ENCODE assay signal across 8 cellular contexts in genomic region chr2:216695401-216695821, GRCh38. TPM values are rescaled to one million over a fixed set of nuclear protein-coding genes. Genes with fewer than 3 reads are reported as not detected.
A peak's percentile ranks its signal among the peaks of the same experiment; 100 is the strongest.
DNase-seq lines count a peak whose midpoint lies in the region; ATAC-seq lines count a peak whose summit lies in the region.

Gene IGFBP5 (minus strand): TSS chr2:216695549. CDS start chr2:216694775, 774 bp downstream.

- H3K4me3 ChIP-seq in iPS-11a (ENCODE audit: low read depth, low read length): peak within 1 kb of the TSS; percentile 53

- ATAC-seq in HG02798 (IDR thresholded peaks at IDR 0.05; ENCODE audit: poor library complexity, unreplicated experiment): no peak

- peak; percentile 75 for DNase-seq in EL
- DNase-seq in NCI-H2196 (lab: John Stamatoyannopoulos, UW; ENCODE audit: unreplicated experiment): peak; percentile 89
- peak; percentile 70 for DNase-seq in brain pericyte (ENCODE audit: low read depth, low spot score)
- peak; percentile 78 for DNase-seq in renal cortical epithelial cell (ENCODE audit: low read depth)
- DNase-seq in activated CD8-positive, alpha-beta memory T cell treated with anti-CD3 and anti-CD28 coated beads, Interleukin-2, amount 50 U/mL, for 4 hours: no peak
- no peak for DNase-seq in activated CD4-positive, CD25-positive, alpha-beta regulatory T cell treated with anti-CD3 and anti-CD28 coated beads, Interleukin-2, amount 50 U/mL, for 72 hours

RNA-seq across cellular contexts. Expression of gene IGFBP5, which starts in this region (rescaled TPM):
- 8.9 and 229 TPM in 2 replicates for total RNA-seq in renal cortical epithelial cell

Comparison
In these comparisons a context has a peak if more than half of its experiments do, and no peak if none do; other contexts are left out.
1. DNase-seq: peak in EL (single experiment), NCI-H2196 (single experiment), brain pericyte (single experiment) and renal cortical epithelial cell (single experiment); none in activated CD8-positive, alpha-beta memory T cell treated with anti-CD3 and anti-CD28 coated beads, Interleukin-2, amount 50 U/mL, for 4 hours (single experiment) and activated CD4-positive, CD25-positive, alpha-beta regulatory T cell treated with anti-CD3 and anti-CD28 coated beads, Interleukin-2, amount 50 U/mL, for 72 hours (single experiment).